ENCODE assay signal across 9 cellular contexts in genomic region chr17:44362479-44362963, GRCh38. TPM values are rescaled to one million over a fixed set of nuclear protein-coding genes. Genes with fewer than 3 reads are reported as not detected.
A peak's percentile ranks its signal among the peaks of the same experiment; 100 is the strongest.
DNase-seq lines count a peak whose midpoint lies in the region; ATAC-seq and FAIRE-seq lines count a peak whose summit lies in the region.
"Had no signal": no experiment of that assay in that cellular context is flagged by ENCODE, and none has a peak within 500 bp of the region (broad histone marks: within the 10 kb centered on the region; RNA-seq: fewer than 3 reads in every experiment).

No MANE protein-coding gene starts in this region.

- FAIRE-seq in frontal cortex (lab: Jason Lieb, UNC) = no peak
- FAIRE-seq: GM18507 had no signal

- H3K27ac ChIP-seq in HUES48 (ENCODE audit: low read depth, low read length) (no peak overlapping the region), iPS-18a (ENCODE audit: low read length) (no peak overlapping the region)

- H3K9ac ChIP-seq in HUES48 (ENCODE audit: low read depth, low read length) (no peak overlapping the region), adipocyte (ENCODE audit: low read length) (peak overlapping the region; percentile 85), iPS-18a (ENCODE audit: low read length) (peak overlapping the region; percentile 69)

- peak overlapping the region; percentile 79 for H3K4me3 ChIP-seq in HUES48 (ENCODE audit: low read depth, low read length)
- H3K4me3 ChIP-seq in adipocyte (ENCODE audit: low read length) = peak overlapping the region; percentile 83
- peak overlapping the region; percentile 75 for H3K4me3 ChIP-seq in iPS-18a (ENCODE audit: low read length)

- H3K27me3 Mint-ChIP-seq in stimulated activated memory B cell treated with anti-CD40 and anti-IgM and Interleukin-4, amounts not matched to agents 10 μg/mL and 1 μg/mL and 100 μg/mL, for 72 hours = peaks cover 40% of the 10 kb centered on the region

- DNase-seq in adipocyte (ENCODE audit: low read depth) = peak; percentile 21
- no peak for DNase-seq in GF-D8 (lab: John Stamatoyannopoulos, UW)
- DNase-seq in frontal cortex (ENCODE audit: low spot score in 2 of 2) = no peak
- DNase-seq: activated CD4-positive, alpha-beta memory T cell treated with anti-CD3 and anti-CD28 coated beads, Interleukin-2, amount 10 ng/mL, durations not matched to agents 7 days and 5 days had no signal

- H3K36me3 ChIP-seq in HUES48 (ENCODE audit: control insufficient read depth, insufficient read depth, low read length) = peaks cover 11% of the 10 kb centered on the region; the same call in 1 of the 2 replicates
- no peaks in the 10 kb centered on the region for H3K36me3 ChIP-seq in adipocyte (ENCODE audit: control insufficient read depth, insufficient read depth, low read length, severe bottlenecking)
- H3K36me3 ChIP-seq in iPS-18a (ENCODE audit: control insufficient read depth, low read depth, low read length) = peaks cover 6% of the 10 kb centered on the region

- H3K27me3 ChIP-seq in HUES48 (ENCODE audit: control insufficient read depth, insufficient read depth, low read length) (no peaks in the 10 kb centered on the region; the same call in 1 of the 2 replicates), adipocyte (replicated peaks; ENCODE audit: control insufficient read depth, insufficient read depth, low read length) (peaks cover 6% of the 10 kb centered on the region), iPS-18a (ENCODE audit: control insufficient read depth, insufficient read depth, low read length) (peaks cover 21% of the 10 kb centered on the region)

- ATAC-seq in stimulated activated memory B cell treated with anti-CD40 and anti-IgM and Interleukin-4, amounts not matched to agents 10 μg/mL and 1 μg/mL and 100 μg/mL, for 72 hours = no peak
- no peak for ATAC-seq in GM19035 (IDR thresholded peaks at IDR 0.05; ENCODE audit: unreplicated experiment)

- no peak overlapping the region for H3K27ac Mint-ChIP-seq in stimulated activated memory B cell treated with anti-CD40 and anti-IgM and Interleukin-4, amounts not matched to agents 10 μg/mL and 1 μg/mL and 100 μg/mL, for 72 hours
- H3K27ac Mint-ChIP-seq: activated CD4-positive, alpha-beta memory T cell treated with anti-CD3 and anti-CD28 coated beads, Interleukin-2, amount 10 ng/mL, durations not matched to agents 7 days and 5 days had no signal

- no peaks in the 10 kb centered on the region for H3K9me3 Mint-ChIP-seq in stimulated activated memory B cell treated with anti-CD40 and anti-IgM and Interleukin-4, amounts not matched to agents 10 μg/mL and 1 μg/mL and 100 μg/mL, for 72 hours
- H3K9me3 Mint-ChIP-seq: activated CD4-positive, alpha-beta memory T cell treated with anti-CD3 and anti-CD28 coated beads, Interleukin-2, amount 10 ng/mL, durations not matched to agents 7 days and 5 days had no signal

- H3K4me3 Mint-ChIP-seq in stimulated activated memory B cell treated with anti-CD40 and anti-IgM and Interleukin-4, amounts not matched to agents 10 μg/mL and 1 μg/mL and 100 μg/mL, for 72 hours = peak overlapping the region; percentile 30

- peaks cover 9% of the 10 kb centered on the region for H3K4me1 Mint-ChIP-seq in stimulated activated memory B cell treated with anti-CD40 and anti-IgM and Interleukin-4, amounts not matched to agents 10 μg/mL and 1 μg/mL and 100 μg/mL, for 72 hours

- H3K9me3 ChIP-seq in HUES48 (ENCODE audit: control insufficient read depth, insufficient read depth, low read length) (no peaks in the 10 kb centered on the region), adipocyte (ENCODE audit: control insufficient read depth, low read length) (no peaks in the 10 kb centered on the region), iPS-18a (ENCODE audit: control insufficient read depth, low read depth, low read length) (no peaks in the 10 kb centered on the region)

- H3K36me3 Mint-ChIP-seq in stimulated activated memory B cell treated with anti-CD40 and anti-IgM and Interleukin-4, amounts not matched to agents 10 μg/mL and 1 μg/mL and 100 μg/mL, for 72 hours = no peaks in the 10 kb centered on the region

- peaks cover 21% of the 10 kb centered on the region for H3K4me1 ChIP-seq in HUES48 (ENCODE audit: control insufficient read depth, insufficient read depth, low read length)
- peaks cover 20% of the 10 kb centered on the region for H3K4me1 ChIP-seq in adipocyte (ENCODE audit: control insufficient read depth, insufficient read depth, low read length)
- H3K4me1 ChIP-seq in iPS-18a (ENCODE audit: control insufficient read depth, low read depth, low read length) = peaks cover 21% of the 10 kb centered on the region

RNA-seq across cellular contexts. Expression of gene FAM171A2, which starts 1.1 kb away (rescaled TPM):
- total RNA-seq in frontal cortex = 60.7 TPM

RNA-seq across cellular contexts. Expression of gene GRN, which starts 17.4 kb away (rescaled TPM):
- 44.0 TPM for total RNA-seq in frontal cortex

RNA-seq across cellular contexts. Expression of gene ITGA2B, which starts 26.9 kb away (rescaled TPM):
- 0.82 TPM for total RNA-seq in frontal cortex

RNA-seq across cellular contexts. Expression of gene SLC25A39, which starts 37.9 kb away (rescaled TPM):
- 30.2 TPM for total RNA-seq in frontal cortex

RNA-seq across cellular contexts. Expression of gene RUNDC3A, which starts 54.1 kb away (rescaled TPM):
- 123 TPM for total RNA-seq in frontal cortex
